7 cellular contexts compared by ENCODE assay signal in genomic region chr3:170780471-170780870, GRCh38.
"Had no signal": no experiment of that assay in that cellular context is flagged by ENCODE, and none has a peak within 500 bp of the region (broad histone marks: within the 10 kb centered on the region; RNA-seq: fewer than 3 reads in every experiment).

No MANE protein-coding gene starts in this region.

- H2AFZ ChIP-seq: GM23338 had no signal

- H3K4me3 ChIP-seq: GM23338 had no signal

- H3K4me2 ChIP-seq: GM23338, KMS-11 had no signal

- ATAC-seq: GM23338 had no signal

- H3K9ac ChIP-seq: KMS-11 had no signal

- H3K27ac ChIP-seq: HL-60, KMS-11 had no signal

- FAIRE-seq: H1, H54 had no signal

- H3K4me3 Mint-ChIP-seq: GM23338, H9 had no signal

- H3K4me1 Mint-ChIP-seq: GM23338, H9 had no signal

- H3K27ac Mint-ChIP-seq: GM23338, H9 had no signal

- DNase-seq: H9, KBM-7 had no signal
